ENCODE assay signal across 1 cellular context in the genomic region with DNA sequence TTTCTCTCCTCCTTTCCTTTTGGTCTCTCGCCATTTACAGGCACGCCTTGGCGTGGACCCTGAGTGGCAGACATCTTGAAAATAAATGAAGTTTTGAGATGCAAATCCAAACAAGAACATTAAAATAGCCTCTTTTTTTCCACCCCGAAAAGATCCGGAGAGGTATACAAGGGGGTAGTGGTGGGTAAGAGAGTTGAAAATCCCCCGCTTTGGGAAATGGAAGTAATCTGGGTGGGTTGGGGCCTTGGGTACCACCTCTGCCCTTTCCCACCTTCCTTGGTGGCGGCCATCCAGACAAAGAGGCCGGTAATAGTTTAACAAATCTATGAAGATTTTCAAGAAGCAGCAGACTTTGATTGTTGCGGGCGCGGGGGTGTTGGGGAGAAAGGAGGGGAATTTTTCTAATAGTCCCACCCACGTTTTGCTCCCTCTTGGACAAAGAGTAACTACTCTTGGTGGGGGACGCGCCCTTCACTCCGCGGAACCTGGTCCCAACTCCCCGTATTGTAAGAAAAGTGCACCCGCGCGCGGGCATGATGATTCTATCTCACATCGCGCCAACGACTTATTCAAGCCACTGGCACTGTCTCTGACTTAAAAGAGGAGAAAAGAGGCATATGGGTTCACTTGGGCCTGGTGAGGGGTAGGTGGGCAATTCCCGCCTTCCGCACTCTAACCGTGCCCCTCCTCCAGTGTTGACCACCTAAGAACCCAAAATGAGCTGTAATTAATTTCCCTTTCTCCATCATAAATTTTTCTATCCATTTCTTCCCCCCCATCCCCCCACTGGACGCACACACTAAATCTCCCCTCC.
TF ChIP-seq lines count a peak whose summit lies in the region.

No MANE protein-coding gene starts in this region.

TF ChIP-seq in endothelial cell of umbilical vein, 7 proteins besides CTCF, POLR2A, EP300 and RAD21:
- TF ChIP-seq MYC (IDR thresholded peaks at IDR 0.05; ENCODE audit: low read depth, low read length) (no peak), EZH2 (IDR thresholded peaks at IDR 0.05; ENCODE audit: borderline replicate concordance, low read depth, low read length, severe bottlenecking) (peak; percentile 2), POLR2AphosphoS5 (IDR thresholded peaks at IDR 0.05; ENCODE audit: insufficient read depth, low read depth, low read length) (no peak), JUN (IDR thresholded peaks at IDR 0.05; ENCODE audit: borderline replicate concordance, insufficient read depth, insufficient read length, low read depth) (no peak), FOS (IDR thresholded peaks at IDR 0.05; ENCODE audit: borderline replicate concordance, insufficient read depth, low read length) (no peak)
- TF ChIP-seq, protein P1, sequence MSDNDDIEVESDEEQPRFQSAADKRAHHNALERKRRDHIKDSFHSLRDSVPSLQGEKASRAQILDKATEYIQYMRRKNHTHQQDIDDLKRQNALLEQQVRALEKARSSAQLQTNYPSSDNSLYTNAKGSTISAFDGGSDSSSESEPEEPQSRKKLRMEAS (IDR thresholded peaks at IDR 0.05; ENCODE audit: insufficient read depth, insufficient read length), result no peak
